ENCODE assay signal across 3 cellular contexts in the genomic region with DNA sequence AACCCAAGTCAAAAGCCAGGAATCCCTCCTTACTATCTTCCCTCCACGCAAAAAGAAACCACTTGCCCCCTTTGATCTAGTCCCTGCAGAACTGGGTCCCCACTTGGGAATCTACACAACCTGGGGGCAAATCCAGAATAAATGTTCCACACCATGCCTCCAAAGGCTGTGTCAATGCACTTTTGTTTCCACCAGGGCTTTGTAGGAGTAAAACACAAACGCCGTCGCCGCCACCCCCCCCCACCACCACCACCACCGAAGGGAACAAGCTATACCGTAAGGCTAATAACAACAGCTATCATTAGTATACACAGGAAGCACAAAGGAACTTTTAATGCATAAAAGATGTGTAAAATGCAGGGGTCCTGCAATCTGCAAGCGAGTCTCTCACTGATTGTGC.
TF ChIP-seq lines count a peak whose summit lies in the region.

No MANE protein-coding gene starts in this region.

TF ChIP-seq in IMR-90, 13 proteins besides CTCF, POLR2A, EP300 and RAD21:
- TF ChIP-seq BHLHE40 (IDR thresholded peaks at IDR 0.05; ENCODE audit: low read depth, low read length) (no peak), MXI1 (IDR thresholded peaks at IDR 0.05; ENCODE audit: borderline replicate concordance, low read depth, low read length) (no peak), MAZ (IDR thresholded peaks at IDR 0.05; ENCODE audit: borderline replicate concordance, low read depth, low read length) (no peak), RCOR1 (IDR thresholded peaks at IDR 0.05; ENCODE audit: insufficient replicate concordance, low read length) (no peak), USF2 (IDR thresholded peaks at IDR 0.05; ENCODE audit: low read depth, low read length) (no peak), MAFK (IDR thresholded peaks at IDR 0.05; ENCODE audit: low read depth, low read length) (no peak), FOS (IDR thresholded peaks at IDR 0.05; ENCODE audit: low read depth, low read length) (no peak), CEBPB (IDR thresholded peaks at IDR 0.05; ENCODE audit: low read depth, low read length) (no peak), RFX5 (IDR thresholded peaks at IDR 0.05; ENCODE audit: low read depth, low read length) (no peak), CHD1 (IDR thresholded peaks at IDR 0.05; ENCODE audit: low read depth, low read length) (no peak), NFE2L2 (IDR thresholded peaks at IDR 0.05; ENCODE audit: low read depth, low read length) (no peak)
- TF ChIP-seq, protein P1, sequence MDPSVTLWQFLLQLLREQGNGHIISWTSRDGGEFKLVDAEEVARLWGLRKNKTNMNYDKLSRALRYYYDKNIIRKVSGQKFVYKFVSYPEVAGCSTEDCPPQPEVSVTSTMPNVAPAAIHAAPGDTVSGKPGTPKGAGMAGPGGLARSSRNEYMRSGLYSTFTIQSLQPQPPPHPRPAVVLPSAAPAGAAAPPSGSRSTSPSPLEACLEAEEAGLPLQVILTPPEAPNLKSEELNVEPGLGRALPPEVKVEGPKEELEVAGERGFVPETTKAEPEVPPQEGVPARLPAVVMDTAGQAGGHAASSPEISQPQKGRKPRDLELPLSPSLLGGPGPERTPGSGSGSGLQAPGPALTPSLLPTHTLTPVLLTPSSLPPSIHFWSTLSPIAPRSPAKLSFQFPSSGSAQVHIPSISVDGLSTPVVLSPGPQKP (IDR thresholded peaks at IDR 0.05; ENCODE audit: borderline replicate concordance, low read depth, low read length), result no peak
TF ChIP-seq in IMR-90: peak in this region for 0.

TF ChIP-seq in GM12878, 131 proteins besides CTCF, POLR2A, EP300 and RAD21 (continues in another document):
- no peak for TF ChIP-seq TARDBP (IDR thresholded peaks at IDR 0.05; ENCODE audit: borderline replicate concordance)
- no peak for TF ChIP-seq NKRF (conservative IDR thresholded peaks at IDR 0.05)
- TF ChIP-seq, protein P2, sequence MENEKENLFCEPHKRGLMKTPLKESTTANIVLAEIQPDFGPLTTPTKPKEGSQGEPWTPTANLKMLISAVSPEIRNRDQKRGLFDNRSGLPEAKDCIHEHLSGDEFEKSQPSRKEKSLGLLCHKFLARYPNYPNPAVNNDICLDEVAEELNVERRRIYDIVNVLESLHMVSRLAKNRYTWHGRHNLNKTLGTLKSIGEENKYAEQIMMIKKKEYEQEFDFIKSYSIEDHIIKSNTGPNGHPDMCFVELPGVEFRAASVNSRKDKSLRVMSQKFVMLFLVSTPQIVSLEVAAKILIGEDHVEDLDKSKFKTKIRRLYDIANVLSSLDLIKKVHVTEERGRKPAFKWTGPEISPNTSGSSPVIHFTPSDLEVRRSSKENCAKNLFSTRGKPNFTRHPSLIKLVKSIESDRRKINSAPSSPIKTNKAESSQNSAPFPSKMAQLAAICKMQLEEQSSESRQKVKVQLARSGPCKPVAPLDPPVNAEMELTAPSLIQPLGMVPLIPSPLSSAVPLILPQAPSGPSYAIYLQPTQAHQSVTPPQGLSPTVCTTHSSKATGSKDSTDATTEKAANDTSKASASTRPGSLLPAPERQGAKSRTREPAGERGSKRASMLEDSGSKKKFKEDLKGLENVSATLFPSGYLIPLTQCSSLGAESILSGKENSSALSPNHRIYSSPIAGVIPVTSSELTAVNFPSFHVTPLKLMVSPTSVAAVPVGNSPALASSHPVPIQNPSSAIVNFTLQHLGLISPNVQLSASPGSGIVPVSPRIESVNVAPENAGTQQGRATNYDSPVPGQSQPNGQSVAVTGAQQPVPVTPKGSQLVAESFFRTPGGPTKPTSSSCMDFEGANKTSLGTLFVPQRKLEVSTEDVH (IDR thresholded peaks at IDR 0.05; ENCODE audit: low read depth, partially characterized antibody), result no peak
- TF ChIP-seq NFYA (IDR thresholded peaks at IDR 0.05; ENCODE audit: borderline replicate concordance, low read depth, low read length), result no peak
- TF ChIP-seq, protein P1 (IDR thresholded peaks at IDR 0.05; ENCODE audit: low read depth, low read length), result no peak
- no peak for TF ChIP-seq E4F1 (IDR thresholded peaks at IDR 0.05; ENCODE audit: borderline replicate concordance, partially characterized antibody)
- TF ChIP-seq POLR2AphosphoS2 (IDR thresholded peaks at IDR 0.05; ENCODE audit: low read depth, low read length), result no peak
- TF ChIP-seq CBFB (IDR thresholded peaks at IDR 0.05; ENCODE audit: low read depth), result no peak
- TF ChIP-seq MTA2 (IDR thresholded peaks at IDR 0.05; ENCODE audit: low read depth), result no peak
- TF ChIP-seq PKNOX1 (IDR thresholded peaks at IDR 0.05), result no peak
- no peak for TF ChIP-seq POU2F2 (IDR thresholded peaks at IDR 0.05; ENCODE audit: borderline replicate concordance, low read depth, low read length)
- TF ChIP-seq JUNB (IDR thresholded peaks at IDR 0.05), result no peak
- no peak for TF ChIP-seq IRF4 (IDR thresholded peaks at IDR 0.05; ENCODE audit: low read depth, low read length)

TF ChIP-seq in neural cell, 6 proteins besides CTCF, POLR2A, EP300 and RAD21:
- no peak for TF ChIP-seq TAF1 (IDR thresholded peaks at IDR 0.05; ENCODE audit: low read depth)
